In the genomic region with DNA sequence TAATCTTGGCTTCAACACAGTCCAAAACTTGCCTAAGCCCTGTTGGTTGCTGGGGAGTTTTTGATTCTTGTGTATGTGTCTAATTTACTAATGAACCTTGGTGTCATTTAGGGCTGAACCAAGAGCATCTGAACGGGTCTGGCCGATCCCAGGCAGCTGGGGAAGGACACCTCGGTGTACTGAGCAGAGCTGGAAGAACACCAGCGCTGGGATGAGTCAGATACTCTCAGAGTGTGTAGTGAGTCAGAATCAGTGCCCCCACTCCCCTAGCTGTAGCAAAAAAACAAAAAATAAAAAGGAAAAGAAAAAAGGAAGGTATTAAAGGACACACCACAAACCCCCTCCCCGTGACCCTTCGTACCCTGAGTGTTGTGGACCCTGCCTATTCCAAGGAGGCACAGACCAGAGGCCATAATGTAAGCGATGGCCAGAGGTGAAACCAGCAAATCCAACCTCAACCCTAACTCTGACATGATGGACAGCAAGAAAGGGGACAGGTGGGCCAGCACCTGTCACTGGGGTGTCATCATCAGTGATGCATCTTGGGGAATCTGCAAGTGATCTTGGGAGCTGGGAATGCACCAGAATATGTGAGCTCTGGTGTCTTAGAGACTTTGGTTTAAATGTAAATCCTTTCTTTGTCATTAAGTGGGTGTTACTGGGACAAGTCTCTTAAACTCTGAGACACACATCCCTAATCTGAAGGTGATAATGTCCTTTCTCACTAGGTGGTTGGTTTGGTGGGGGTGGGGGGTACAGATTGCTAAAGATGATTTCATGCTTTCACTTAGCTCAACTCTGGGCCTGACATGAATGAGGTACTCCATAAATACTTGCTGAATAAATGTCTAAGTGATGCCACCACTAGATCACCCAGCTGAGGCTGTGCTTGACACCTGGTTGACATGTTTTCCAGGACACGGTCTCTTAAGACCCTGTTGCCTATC, we compare ENCODE assay signal across 8 cellular contexts. TPM values are rescaled to one million over a fixed set of nuclear protein-coding genes. Genes with fewer than 3 reads are reported as not detected.
DNase-seq lines count a peak whose midpoint lies in the region; ATAC-seq and TF ChIP-seq lines count a peak whose summit lies in the region.

No MANE protein-coding gene starts in this region.

- H3K36me3 ChIP-seq in smooth muscle cell (ENCODE audit: low read depth): no peaks in the 10 kb centered on the region

- no peaks in the 10 kb centered on the region for H3K79me2 ChIP-seq in smooth muscle cell (ENCODE audit: low read depth)

- H4K20me1 ChIP-seq in smooth muscle cell (ENCODE audit: low read depth): no peaks in the 10 kb centered on the region

- 43% methylated on average over 8 of the region's 8 CpGs for WGBS in smooth muscle cell (ENCODE audit: low lambda C conversion rate)

- H3K4me2 ChIP-seq in smooth muscle cell: peak overlapping the region; percentile 24

- no peaks in the 10 kb centered on the region for H3K27me3 ChIP-seq in smooth muscle cell (ENCODE audit: low read depth)

- H3K9me3 ChIP-seq in smooth muscle cell (replicated peaks; ENCODE audit: low read depth): no peaks in the 10 kb centered on the region

- H3K9ac ChIP-seq in smooth muscle cell (ENCODE audit: low read depth): no peak overlapping the region

- no peak for ATAC-seq in HG03139 (IDR thresholded peaks at IDR 0.05; ENCODE audit: unreplicated experiment)

- no peak overlapping the region for H2AFZ ChIP-seq in smooth muscle cell (ENCODE audit: low read depth)

- DNase-seq in H4 (ENCODE audit: low spot score) (peak; percentile 44), SW480 (ENCODE audit: low spot score) (peak; percentile 52), foreskin fibroblast (peak; percentile 79 to 93), smooth muscle cell (lab: John Stamatoyannopoulos, UW; ENCODE audit: unreplicated experiment) (no peak), T-helper 2 cell (no peak), DMS79 treated with DMSO at 0.1 percent for 48 hours (lab: John Stamatoyannopoulos, UW) (no peak), T-helper 1 cell (no peak)

- H3K4me3 ChIP-seq in foreskin fibroblast (ENCODE audit: low read depth in 1 of 2, low read length in 2 of 2): no peak overlapping the region
- no peak overlapping the region for H3K4me3 ChIP-seq in smooth muscle cell

- H3F3A ChIP-seq in smooth muscle cell (ENCODE audit: low read depth): no peaks in the 10 kb centered on the region

- H3K4me1 ChIP-seq in smooth muscle cell (ENCODE audit: low read depth): peaks cover 10% of the 10 kb centered on the region

- no peak overlapping the region for H3K27ac ChIP-seq in smooth muscle cell (ENCODE audit: low read depth)

- TF ChIP-seq CTCF in foreskin fibroblast (IDR thresholded peaks at IDR 0.05; ENCODE audit: low read depth, low read length): no peak
- TF ChIP-seq CTCF in smooth muscle cell (IDR thresholded peaks at IDR 0.05; ENCODE audit: borderline replicate concordance, insufficient read depth, poor library complexity, severe bottlenecking): no peak

RNA-seq across cellular contexts. Expression of gene NCOA1, which starts 34.2 kb away (rescaled TPM):
- total RNA-seq in H4 (2014; rRNA removed; shearing (Covaris generic)): 4.7 and 5.6 TPM in 2 replicates
- 11.2 and 21.0 TPM in 2 replicates for total RNA-seq in smooth muscle cell
- 8.5 and 9.7 TPM in 2 replicates for polyA plus RNA-seq in smooth muscle cell

Comparison
In these comparisons a context has a peak if more than half of its experiments do, and no peak if none do; other contexts are left out.
1. DNase-seq: peak in H4 (single experiment), SW480 (single experiment) and foreskin fibroblast (2 of 2); none in smooth muscle cell (single experiment), T-helper 2 cell (0 of 5), DMS79 treated with DMSO at 0.1 percent for 48 hours (single experiment) and T-helper 1 cell (0 of 5).